Comparison of ENCODE assay signal across 14 cellular contexts in genomic region chr1:246324711-246325110, GRCh38.
DNase-seq lines count a peak whose midpoint lies in the region; ATAC-seq and TF ChIP-seq lines count a peak whose summit lies in the region.
"Had no signal": no experiment of that assay in that cellular context is flagged by ENCODE, and none has a peak within 500 bp of the region (broad histone marks: within the 10 kb centered on the region; RNA-seq: fewer than 3 reads in every experiment).

No MANE protein-coding gene starts in this region.

- intact Hi-C loops in CD14-positive monocyte (cut with micrococcal nuclease) = loop anchor here in 1 of 2 donors (5.0 kb wide), 1 partner anchor 717 kb away; no protein-coding TSS in a partner anchor

- no peaks in the 10 kb centered on the region for H3K27me3 ChIP-seq in Peyer's patch

- H3K9me3 Mint-ChIP-seq in mesothelial cell of epicardium (peaks cover 6% of the 10 kb centered on the region), glutamatergic neuron (ENCODE audit: unreplicated experiment) (no peaks in the 10 kb centered on the region), CD14-positive monocyte (peaks cover 0 to 4% (median 2%) of the 10 kb centered on the region in 7 donors)

- H3K4me1 ChIP-seq in Peyer's patch = no peaks in the 10 kb centered on the region

- H3K4me3 ChIP-seq in Peyer's patch = no peak overlapping the region

- H3K27me3 Mint-ChIP-seq in mesothelial cell of epicardium (ENCODE audit: low read depth) (no peaks in the 10 kb centered on the region), glutamatergic neuron (ENCODE audit: unreplicated experiment) (no peaks in the 10 kb centered on the region), CD14-positive monocyte (ENCODE audit: low read depth in 3 of 3) (no peaks in the 10 kb centered on the region)
- H3K27me3 Mint-ChIP-seq: activated naive CD8-positive, alpha-beta T cell treated with anti-CD3 and anti-CD28 coated beads for 36 hours had no signal

- H3K27ac ChIP-seq in Peyer's patch = no peak overlapping the region
- H3K27ac ChIP-seq: WERI-Rb-1 had no signal

- in situ Hi-C loops in Caki2 (cut with HindIII; ENCODE audit: low pct_unique_long_range_greater_than_20kb, low sequenced_read_pairs) = no loop called here

- peaks cover 0 to under 1% (median 0%) of the 10 kb centered on the region in 3 donors for H3K36me3 ChIP-seq in Peyer's patch

- DNase-seq in Caki2 (ENCODE audit: low read depth) (peak; percentile 75), NCI-H460 (ENCODE audit: extremely low read depth, low read depth) (peak; percentile 72), mesothelial cell of epicardium (ENCODE audit: low spot score in 2 of 2, unreplicated experiment in 2 of 2) (no peak), glutamatergic neuron (no peak), CD14-positive monocyte (ENCODE audit: low spot score) (no peak), Peyer's patch (no peak)
- DNase-seq in stimulated activated naive CD4-positive, alpha-beta T cell treated with Interleukin-2 at 50 U/mL for 16 hours (lab: John Stamatoyannopoulos, UW) = no peak
- DNase-seq: activated naive CD8-positive, alpha-beta T cell treated with anti-CD3 and anti-CD28 coated beads for 36 hours; DND-41; NCI-H1105 treated with DMSO at 0.1 percent for 48 hours; NCI-H82; stimulated activated CD4-positive, alpha-beta T cell treated with anti-CD3 and anti-CD28 coated beads, Interleukin-15, amount 100 ng/mL, for 24 hours had no signal

- no peaks in the 10 kb centered on the region for H3K9me3 ChIP-seq in Peyer's patch

- no peak for TF ChIP-seq CTCF in mesothelial cell of epicardium (IDR thresholded peaks at IDR 0.05; ENCODE audit: unreplicated experiment)
- no peak for TF ChIP-seq CTCF in glutamatergic neuron (IDR thresholded peaks at IDR 0.05; ENCODE audit: partially characterized antibody, unreplicated experiment)
- no peak for TF ChIP-seq CTCF in CD14-positive monocyte (IDR thresholded peaks at IDR 0.05)
- TF ChIP-seq CTCF in Peyer's patch (IDR thresholded peaks at IDR 0.05) = no peak

- H3K4me3 Mint-ChIP-seq in mesothelial cell of epicardium = peak overlapping the region; percentile 72
- no peak overlapping the region for H3K4me3 Mint-ChIP-seq in glutamatergic neuron (ENCODE audit: unreplicated experiment)
- H3K4me3 Mint-ChIP-seq in CD14-positive monocyte = no peak overlapping the region
- H3K4me3 Mint-ChIP-seq: activated naive CD8-positive, alpha-beta T cell treated with anti-CD3 and anti-CD28 coated beads for 36 hours had no signal

- H3K4me1 Mint-ChIP-seq in mesothelial cell of epicardium = peaks cover 41% of the 10 kb centered on the region
- peaks cover 19% of the 10 kb centered on the region for H3K4me1 Mint-ChIP-seq in glutamatergic neuron (ENCODE audit: low read depth, unreplicated experiment)
- peaks cover 12% of the 10 kb centered on the region for H3K4me1 Mint-ChIP-seq in CD14-positive monocyte

- H3K27ac Mint-ChIP-seq in mesothelial cell of epicardium (peak overlapping the region; percentile 95), glutamatergic neuron (ENCODE audit: unreplicated experiment) (no peak overlapping the region), CD14-positive monocyte (no peak overlapping the region)
- H3K27ac Mint-ChIP-seq: activated naive CD8-positive, alpha-beta T cell treated with anti-CD3 and anti-CD28 coated beads for 36 hours had no signal

- no peak for TF ChIP-seq POLR2A in Peyer's patch (IDR thresholded peaks at IDR 0.05)

- peak; percentile 42 for ATAC-seq in esophagus mucosa

- peaks cover 8% of the 10 kb centered on the region for H3K36me3 Mint-ChIP-seq in mesothelial cell of epicardium
- no peaks in the 10 kb centered on the region for H3K36me3 Mint-ChIP-seq in glutamatergic neuron (ENCODE audit: unreplicated experiment)
- peaks cover 3 to 7% of the 10 kb centered on the region in 2 donors for H3K36me3 Mint-ChIP-seq in CD14-positive monocyte

Comparison
In these comparisons a context has a peak if more than half of its experiments do, and no peak if none do; other contexts are left out.
1. DNase-seq: peak in Caki2 (single experiment) and NCI-H460 (single experiment); none in mesothelial cell of epicardium (0 of 2), stimulated activated naive CD4-positive, alpha-beta T cell treated with Interleukin-2 at 50 U/mL for 16 hours (single experiment), glutamatergic neuron (single experiment), CD14-positive monocyte (single experiment) and Peyer's patch (0 of 3).